ENCODE assay signal across 13 cellular contexts in the genomic region with DNA sequence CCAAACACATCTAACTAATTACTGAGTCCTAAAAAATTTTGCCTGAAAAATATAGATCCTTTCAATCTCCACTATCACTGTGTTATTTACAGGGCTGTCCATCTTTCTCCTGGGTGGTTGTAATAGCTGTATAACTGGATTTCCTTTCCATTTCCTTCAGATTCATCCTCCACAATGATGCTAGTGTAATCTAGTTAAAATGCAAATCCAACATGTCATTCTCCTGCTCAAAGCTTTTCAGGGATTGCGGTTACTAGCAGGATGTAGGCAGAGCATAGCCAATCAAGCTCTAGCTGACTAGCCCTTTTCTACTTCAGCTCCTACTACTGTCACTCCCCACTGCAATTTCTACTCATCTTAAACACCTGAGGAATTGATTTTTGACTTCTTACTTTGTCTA.
DNase-seq lines count a peak whose midpoint lies in the region; ATAC-seq and TF ChIP-seq lines count a peak whose summit lies in the region.
"Had no signal": no experiment of that assay in that cellular context is flagged by ENCODE, and none has a peak within 500 bp of the region (broad histone marks: within the 10 kb centered on the region; RNA-seq: fewer than 3 reads in every experiment).

No MANE protein-coding gene starts in this region.

- no peak overlapping the region for H4K8ac ChIP-seq in H9 (replicated peaks; ENCODE audit: insufficient read length, low read depth, low read length)

- no peak overlapping the region for H3T11ph ChIP-seq in H9 (ENCODE audit: low read length)

- H3K14ac ChIP-seq in H9 (ENCODE audit: insufficient read depth, low read length), result no peak overlapping the region

- H4K91ac ChIP-seq in H9 (ENCODE audit: insufficient read length, low read depth, low read length), result no peak overlapping the region

- H3K23me2 ChIP-seq in H9 (ENCODE audit: insufficient read length, low read depth, low read length, poor library complexity, severe bottlenecking), result no peaks in the 10 kb centered on the region

- H3K9me3 ChIP-seq in H9 (ENCODE audit: control insufficient read depth, low read depth, low read length), result no peaks in the 10 kb centered on the region
- H3K9me3 ChIP-seq: BLaER1, Caco-2 had no signal

- H2BK12ac ChIP-seq in H9 (ENCODE audit: insufficient read length, low read depth, low read length), result no peak overlapping the region

- H2BK120ac ChIP-seq in H9 (ENCODE audit: low read depth, low read length, poor library complexity, severe bottlenecking), result no peak overlapping the region

- H3K27me3 Mint-ChIP-seq in H9 (ENCODE audit: low read depth), result no peaks in the 10 kb centered on the region

- TF ChIP-seq CTCF in H9 (conservative IDR thresholded peaks at IDR 0.05), result no peak

- no peaks in the 10 kb centered on the region for H3K27me3 ChIP-seq in H9 (ENCODE audit: insufficient read depth, low read length)
- H3K27me3 ChIP-seq: BLaER1 had no signal

- H3K4ac ChIP-seq in H9 (ENCODE audit: low read depth, low read length), result no peak overlapping the region

- H3K9me3 Mint-ChIP-seq in H9, result no peaks in the 10 kb centered on the region

- no peak overlapping the region for H3K4me2 ChIP-seq in H9 (ENCODE audit: insufficient read depth, insufficient read length, low read length)
- H3K4me2 ChIP-seq: BLaER1 had no signal

- no peak overlapping the region for H3K18ac ChIP-seq in H9 (ENCODE audit: insufficient read length, low read depth, low read length)

- peak; percentile 21 for DNase-seq in M059J (ENCODE audit: low read depth)
- DNase-seq in NCI-H82 (lab: John Stamatoyannopoulos, UW), result peak; percentile 85
- peak; percentile 28 for DNase-seq in astrocyte of the hippocampus (ENCODE audit: low read depth, low spot score)
- no peak for DNase-seq in H9
- DNase-seq in NK-92 treated with Interleukin-12 subunit alpha and Interleukin-12 subunit beta, amount 100 ng/mL, for 24 hours (lab: John Stamatoyannopoulos, UW), result no peak
- DNase-seq: AML-193; Caco-2; CD8-positive, alpha-beta memory T cell; DND-41; GDM1 had no signal

- no peak overlapping the region for H3K23ac ChIP-seq in H9 (ENCODE audit: insufficient read length, low read depth, low read length)

- H4K20me1 ChIP-seq in H9 (ENCODE audit: control insufficient read depth, insufficient read depth, insufficient read length), result no peaks in the 10 kb centered on the region
- H4K20me1 ChIP-seq: BLaER1 had no signal

- H3K79me1 ChIP-seq in H9 (ENCODE audit: insufficient read depth, low read depth, low read length, poor library complexity, severe bottlenecking), result no peaks in the 10 kb centered on the region

- no peak overlapping the region for H2BK20ac ChIP-seq in H9 (ENCODE audit: low read depth, low read length, poor library complexity, severe bottlenecking)

- no peaks in the 10 kb centered on the region for H3K36me3 Mint-ChIP-seq in H9 (ENCODE audit: insufficient read depth in 1 of 3, low read depth in 3 of 3)
- H3K36me3 Mint-ChIP-seq: CD8-positive, alpha-beta memory T cell had no signal

- H3K27ac ChIP-seq in H9 (ENCODE audit: insufficient read length, low read depth, low read length), result no peak overlapping the region
- H3K27ac ChIP-seq: BLaER1 had no signal

- no peak overlapping the region for H3K27ac Mint-ChIP-seq in H9
- H3K27ac Mint-ChIP-seq: CD8-positive, alpha-beta memory T cell had no signal

- no peak overlapping the region for H2BK5ac ChIP-seq in H9 (ENCODE audit: insufficient read length, low read length)

- H2AK5ac ChIP-seq in H9 (ENCODE audit: insufficient read length, low read length), result no peak overlapping the region

- H4K5ac ChIP-seq in H9 (ENCODE audit: insufficient read length, low read depth, low read length), result no peak overlapping the region

- no peak overlapping the region for H2BK15ac ChIP-seq in H9 (ENCODE audit: low read depth, low read length)

- H3K4me1 Mint-ChIP-seq in H9, result peaks cover 5 to 6% of the 10 kb centered on the region in 2 experiments; a peak in 3 of 4 replicates
- H3K4me1 Mint-ChIP-seq: CD8-positive, alpha-beta memory T cell had no signal

- no peak for ATAC-seq in HG03097 (IDR thresholded peaks at IDR 0.05; ENCODE audit: low FRiP score, unreplicated experiment)
- no peak for ATAC-seq in GM18502 (IDR thresholded peaks at IDR 0.05; ENCODE audit: poor library complexity, unreplicated experiment)

- H3K4me3 Mint-ChIP-seq in H9, result no peak overlapping the region
- H3K4me3 Mint-ChIP-seq: CD8-positive, alpha-beta memory T cell had no signal

- WGBS in H9 (ENCODE audit: extremely low coverage, insufficient read length, low lambda C conversion rate), result no CpG with 5 or more reads among the region's 1 CpG

- H3K9ac ChIP-seq in H9 (ENCODE audit: extremely low read depth, insufficient read length, low read length), result no peak overlapping the region
- H3K9ac ChIP-seq: BLaER1 had no signal

- no peaks in the 10 kb centered on the region for H3K79me2 ChIP-seq in H9 (ENCODE audit: insufficient read depth, low read length)

- H2AFZ ChIP-seq in H9 (ENCODE audit: low read length), result no peak overlapping the region

- no peaks in the 10 kb centered on the region for H3K4me1 ChIP-seq in H9 (ENCODE audit: insufficient read depth, low read length)
- H3K4me1 ChIP-seq: BLaER1 had no signal

- H3K56ac ChIP-seq in H9 (ENCODE audit: insufficient read length, low read depth, low read length), result no peak overlapping the region

Comparison
In these comparisons a context has a peak if more than half of its experiments do, and no peak if none do; other contexts are left out.
1. DNase-seq: peak in M059J (single experiment), NCI-H82 (single experiment) and astrocyte of the hippocampus (single experiment); none in H9 (single experiment) and NK-92 treated with Interleukin-12 subunit alpha and Interleukin-12 subunit beta, amount 100 ng/mL, for 24 hours (single experiment).